ENCODE assay signal across 8 cellular contexts in the genomic region with DNA sequence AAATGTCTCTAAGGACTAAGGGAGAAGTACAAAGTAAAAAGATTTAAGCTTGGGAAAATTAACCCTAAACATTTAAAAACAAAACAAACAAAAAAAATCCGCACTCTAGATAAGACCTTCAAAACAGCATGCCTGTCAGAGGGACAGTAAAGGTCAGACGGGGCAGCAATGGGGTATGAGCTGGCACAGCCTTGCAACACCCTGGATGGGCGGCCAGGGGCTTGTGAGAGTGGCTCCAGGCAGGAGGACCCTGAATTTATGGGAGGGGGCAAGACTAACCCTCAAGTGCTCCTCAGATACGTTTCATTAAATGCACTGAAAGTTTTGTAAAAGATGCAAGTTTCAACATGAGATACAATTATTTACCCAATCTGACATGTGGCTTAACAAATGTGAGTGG.
A peak's percentile ranks its signal among the peaks of the same experiment; 100 is the strongest.
DNase-seq lines count a peak whose midpoint lies in the region; TF ChIP-seq lines count a peak whose summit lies in the region.
"Had no signal": no experiment of that assay in that cellular context is flagged by ENCODE, and none has a peak within 500 bp of the region (broad histone marks: within the 10 kb centered on the region; RNA-seq: fewer than 3 reads in every experiment).

No MANE protein-coding gene starts in this region.

- H4K8ac ChIP-seq in H9 (replicated peaks; ENCODE audit: insufficient read length, low read depth, low read length), result no peak overlapping the region

- no peak overlapping the region for H2BK20ac ChIP-seq in H9 (ENCODE audit: low read depth, low read length, poor library complexity, severe bottlenecking)

- H3K4me1 Mint-ChIP-seq in H9, result peaks cover 69 to 70% of the 10 kb centered on the region in 2 experiments

- no CpG with 5 or more reads among the region's 4 CpGs for WGBS in H9 (ENCODE audit: extremely low coverage, insufficient read length, low lambda C conversion rate)
- WGBS in esophagus squamous epithelium, 2 donors, result 25 to 32% methylated on average over 4 of the region's 4 CpGs
- 59% methylated on average over 4 of the region's 4 CpGs for WGBS in smooth muscle cell (ENCODE audit: low lambda C conversion rate)

- no peak overlapping the region for H2AK5ac ChIP-seq in H9 (ENCODE audit: insufficient read length, low read length)

- H3K9me3 Mint-ChIP-seq in H9, result no peaks in the 10 kb centered on the region

- H2BK12ac ChIP-seq in H9 (ENCODE audit: insufficient read length, low read depth, low read length), result no peak overlapping the region

- H3K4ac ChIP-seq in H9 (ENCODE audit: low read depth, low read length), result no peak overlapping the region

- H2BK5ac ChIP-seq in H9 (ENCODE audit: insufficient read length, low read length), result no peak overlapping the region

- no peak overlapping the region for H2BK15ac ChIP-seq in H9 (ENCODE audit: low read depth, low read length)

- no peak overlapping the region for H3K23ac ChIP-seq in H9 (ENCODE audit: insufficient read length, low read depth, low read length)

- TF ChIP-seq CTCF in H9 (conservative IDR thresholded peaks at IDR 0.05) (no peak), RWPE1 (conservative IDR thresholded peaks at IDR 0.05; ENCODE audit: low read depth) (no peak), esophagus squamous epithelium (IDR thresholded peaks at IDR 0.05) (no peak), smooth muscle cell (IDR thresholded peaks at IDR 0.05; ENCODE audit: borderline replicate concordance, insufficient read depth, poor library complexity, severe bottlenecking) (no peak)

- POLR2A ChIA-PET in RWPE1 (lab: Yijun Ruan, JAX; ENCODE audit: low non-redundant PET), result no interaction called here

- no peaks in the 10 kb centered on the region for H3K27me3 ChIP-seq in H9 (ENCODE audit: insufficient read depth, low read length)
- no peaks in the 10 kb centered on the region for H3K27me3 ChIP-seq in esophagus squamous epithelium
- H3K27me3 ChIP-seq in smooth muscle cell (ENCODE audit: low read depth), result no peaks in the 10 kb centered on the region

- H3K56ac ChIP-seq in H9 (ENCODE audit: insufficient read length, low read depth, low read length), result no peak overlapping the region

- no peaks in the 10 kb centered on the region for H3K79me1 ChIP-seq in H9 (ENCODE audit: insufficient read depth, low read depth, low read length, poor library complexity, severe bottlenecking)

- H3K27me3 Mint-ChIP-seq in H9 (ENCODE audit: low read depth), result no peaks in the 10 kb centered on the region

- no peak overlapping the region for H3K4me2 ChIP-seq in H9 (ENCODE audit: insufficient read depth, insufficient read length, low read length)
- peak overlapping the region; percentile 6 for H3K4me2 ChIP-seq in smooth muscle cell

- H3K36me3 ChIP-seq in esophagus squamous epithelium (peaks cover 0 to 5% (median 0%) of the 10 kb centered on the region in 3 donors), smooth muscle cell (ENCODE audit: low read depth) (no peaks in the 10 kb centered on the region)

- H3K14ac ChIP-seq in H9 (ENCODE audit: insufficient read depth, low read length), result no peak overlapping the region

- no peak overlapping the region for H2BK120ac ChIP-seq in H9 (ENCODE audit: low read depth, low read length, poor library complexity, severe bottlenecking)

- CTCF ChIA-PET in RWPE1 (lab: Yijun Ruan, JAX), result no interaction called here

- H2AFZ ChIP-seq in H9 (ENCODE audit: low read length) (no peak overlapping the region), smooth muscle cell (ENCODE audit: low read depth) (no peak overlapping the region)

- H3F3A ChIP-seq in smooth muscle cell (ENCODE audit: low read depth), result peaks cover 26% of the 10 kb centered on the region

- peak overlapping the region; percentile 3 to 41 (median 16) for H3K4me3 ChIP-seq in esophagus squamous epithelium
- H3K4me3 ChIP-seq in smooth muscle cell, result no peak overlapping the region

- peak overlapping the region; percentile 26 for H4K5ac ChIP-seq in H9 (ENCODE audit: insufficient read length, low read depth, low read length)

- H4K91ac ChIP-seq in H9 (ENCODE audit: insufficient read length, low read depth, low read length), result peak overlapping the region; percentile 18

- no peak overlapping the region; a peak in 1 of 5 replicates for H3K4me3 Mint-ChIP-seq in H9

- H3K18ac ChIP-seq in H9 (ENCODE audit: insufficient read length, low read depth, low read length), result no peak overlapping the region

- intact Hi-C loops in esophagus squamous epithelium (cut with DNase I), result no loop called here

- H3T11ph ChIP-seq in H9 (ENCODE audit: low read length), result no peak overlapping the region

- no peaks in the 10 kb centered on the region for H3K9me3 ChIP-seq in H9 (ENCODE audit: control insufficient read depth, low read depth, low read length)
- H3K9me3 ChIP-seq in esophagus squamous epithelium, result no peaks in the 10 kb centered on the region
- no peaks in the 10 kb centered on the region for H3K9me3 ChIP-seq in smooth muscle cell (replicated peaks; ENCODE audit: low read depth)

- H3K4me1 ChIP-seq in H9 (ENCODE audit: insufficient read depth, low read length) (peaks cover 21% of the 10 kb centered on the region), esophagus squamous epithelium (peaks cover 61 to 99% (median 81%) of the 10 kb centered on the region in 3 donors), smooth muscle cell (ENCODE audit: low read depth) (peaks cover 32% of the 10 kb centered on the region)

- DNase-seq in H9 (no peak), RWPE1 (ENCODE audit: low spot score) (no peak), esophagus squamous epithelium (lab: John Stamatoyannopoulos, UW) (no peak), smooth muscle cell (lab: John Stamatoyannopoulos, UW; ENCODE audit: unreplicated experiment) (no peak), dermis blood vessel endothelial cell (no peak), HUDEP-2 (lab: John Stamatoyannopoulos, UW; ENCODE audit: unreplicated experiment in 76 of 76) (no peak), ureter (ENCODE audit: low spot score) (no peak)
- DNase-seq: NCI-H510A treated with DMSO at 0.1 percent for 48 hours had no signal

- no peaks in the 10 kb centered on the region for H4K20me1 ChIP-seq in H9 (ENCODE audit: control insufficient read depth, insufficient read depth, insufficient read length)
- H4K20me1 ChIP-seq in smooth muscle cell (ENCODE audit: low read depth), result peaks cover 100% of the 10 kb centered on the region

- H3K9ac ChIP-seq in H9 (ENCODE audit: extremely low read depth, insufficient read length, low read length), result no peak overlapping the region
- H3K9ac ChIP-seq in smooth muscle cell (ENCODE audit: low read depth), result no peak overlapping the region

- H3K23me2 ChIP-seq in H9 (ENCODE audit: insufficient read length, low read depth, low read length, poor library complexity, severe bottlenecking), result no peaks in the 10 kb centered on the region

- H3K27ac ChIP-seq in H9 (ENCODE audit: insufficient read length, low read depth, low read length), result peak overlapping the region; percentile 50
- peak overlapping the region; percentile 94 for H3K27ac ChIP-seq in RWPE1
- peak overlapping the region; percentile 73 to 81 (median 79) for H3K27ac ChIP-seq in esophagus squamous epithelium
- peak overlapping the region; percentile 32 for H3K27ac ChIP-seq in smooth muscle cell (ENCODE audit: low read depth)

- H3K36me3 Mint-ChIP-seq in H9 (ENCODE audit: insufficient read depth in 1 of 3, low read depth in 3 of 3), result 0 out of 7 replicates have a peak, but pooled peaks cover 0 to 5% (median 2%) of the 10 kb centered on the region in 3 experiments

- H3K79me2 ChIP-seq in H9 (ENCODE audit: insufficient read depth, low read length), result peaks cover 75% of the 10 kb centered on the region; the same call in 1 of the 2 replicates
- H3K79me2 ChIP-seq in smooth muscle cell (ENCODE audit: low read depth), result peaks cover 98% of the 10 kb centered on the region

- no peak for TF ChIP-seq POLR2A in esophagus squamous epithelium (IDR thresholded peaks at IDR 0.05)

- peak overlapping the region; percentile 83 to 91 (median 88); a peak in 6 of 7 replicates for H3K27ac Mint-ChIP-seq in H9

Comparison
In these comparisons a context has a peak if more than half of its experiments do, and no peak if none do; other contexts are left out.
1. H3K27ac ChIP-seq: peak in every context shown above with its lines; median percentile 94 in RWPE1; 79 in esophagus squamous epithelium; 50 in H9; 32 in smooth muscle cell.